Comparison of ENCODE assay signal across 1 cellular context in genomic region chr19:1408300-1409203, GRCh38.
TF ChIP-seq lines count a peak whose summit lies in the region.

No MANE protein-coding gene starts in this region.

TF ChIP-seq in HepG2, 621 proteins besides CTCF, POLR2A, EP300 and RAD21 (continued from another document and continues in another):
- no peak for TF ChIP-seq ARID3A (IDR thresholded peaks at IDR 0.05; ENCODE audit: low read depth, low read length)
- no peak for TF ChIP-seq NRL (CRISPR knock-in tag; IDR thresholded peaks at IDR 0.05; ENCODE audit: borderline replicate concordance)
- no peak for TF ChIP-seq ZNF678 (CRISPR knock-in tag; IDR thresholded peaks at IDR 0.05)
- TF ChIP-seq, protein P1, sequence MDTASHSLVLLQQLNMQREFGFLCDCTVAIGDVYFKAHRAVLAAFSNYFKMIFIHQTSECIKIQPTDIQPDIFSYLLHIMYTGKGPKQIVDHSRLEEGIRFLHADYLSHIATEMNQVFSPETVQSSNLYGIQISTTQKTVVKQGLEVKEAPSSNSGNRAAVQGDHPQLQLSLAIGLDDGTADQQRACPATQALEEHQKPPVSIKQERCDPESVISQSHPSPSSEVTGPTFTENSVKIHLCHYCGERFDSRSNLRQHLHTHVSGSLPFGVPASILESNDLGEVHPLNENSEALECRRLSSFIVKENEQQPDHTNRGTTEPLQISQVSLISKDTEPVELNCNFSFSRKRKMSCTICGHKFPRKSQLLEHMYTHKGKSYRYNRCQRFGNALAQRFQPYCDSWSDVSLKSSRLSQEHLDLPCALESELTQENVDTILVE (CRISPR knock-in tag; IDR thresholded peaks at IDR 0.05), result peak; percentile 49; the same call in 1 of the 2 replicates
- no peak for TF ChIP-seq ZNF224 (CRISPR knock-in tag; IDR thresholded peaks at IDR 0.05)
- TF ChIP-seq RARG (CRISPR knock-in tag; IDR thresholded peaks at IDR 0.05; ENCODE audit: low read depth), result no peak
- TF ChIP-seq PHF20 (CRISPR knock-in tag; IDR thresholded peaks at IDR 0.05), result no peak
- TF ChIP-seq ZNF841 (CRISPR knock-in tag; IDR thresholded peaks at IDR 0.05; ENCODE audit: borderline replicate concordance), result no peak
- TF ChIP-seq EZH2 (conservative IDR thresholded peaks at IDR 0.05; ENCODE audit: low read depth, low read length), result no peak
- TF ChIP-seq SP4 (CRISPR knock-in tag; IDR thresholded peaks at IDR 0.05), result no peak
- no peak for TF ChIP-seq SNRNP70 (IDR thresholded peaks at IDR 0.05; ENCODE audit: low read depth, low read length)
- TF ChIP-seq ELF3 (CRISPR knock-in tag; IDR thresholded peaks at IDR 0.05), result no peak
- TF ChIP-seq, protein P2, sequence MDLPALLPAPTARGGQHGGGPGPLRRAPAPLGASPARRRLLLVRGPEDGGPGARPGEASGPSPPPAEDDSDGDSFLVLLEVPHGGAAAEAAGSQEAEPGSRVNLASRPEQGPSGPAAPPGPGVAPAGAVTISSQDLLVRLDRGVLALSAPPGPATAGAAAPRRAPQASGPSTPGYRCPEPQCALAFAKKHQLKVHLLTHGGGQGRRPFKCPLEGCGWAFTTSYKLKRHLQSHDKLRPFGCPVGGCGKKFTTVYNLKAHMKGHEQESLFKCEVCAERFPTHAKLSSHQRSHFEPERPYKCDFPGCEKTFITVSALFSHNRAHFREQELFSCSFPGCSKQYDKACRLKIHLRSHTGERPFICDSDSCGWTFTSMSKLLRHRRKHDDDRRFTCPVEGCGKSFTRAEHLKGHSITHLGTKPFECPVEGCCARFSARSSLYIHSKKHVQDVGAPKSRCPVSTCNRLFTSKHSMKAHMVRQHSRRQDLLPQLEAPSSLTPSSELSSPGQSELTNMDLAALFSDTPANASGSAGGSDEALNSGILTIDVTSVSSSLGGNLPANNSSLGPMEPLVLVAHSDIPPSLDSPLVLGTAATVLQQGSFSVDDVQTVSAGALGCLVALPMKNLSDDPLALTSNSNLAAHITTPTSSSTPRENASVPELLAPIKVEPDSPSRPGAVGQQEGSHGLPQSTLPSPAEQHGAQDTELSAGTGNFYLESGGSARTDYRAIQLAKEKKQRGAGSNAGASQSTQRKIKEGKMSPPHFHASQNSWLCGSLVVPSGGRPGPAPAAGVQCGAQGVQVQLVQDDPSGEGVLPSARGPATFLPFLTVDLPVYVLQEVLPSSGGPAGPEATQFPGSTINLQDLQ (CRISPR knock-in tag; IDR thresholded peaks at IDR 0.05), result no peak
- TF ChIP-seq IKZF4 (CRISPR knock-in tag; IDR thresholded peaks at IDR 0.05; ENCODE audit: borderline replicate concordance, low read depth, not compliant biosample characterization), result no peak
- TF ChIP-seq KMT2B (CRISPR knock-in tag; IDR thresholded peaks at IDR 0.05), result no peak
- TF ChIP-seq ZNF180 (CRISPR knock-in tag; IDR thresholded peaks at IDR 0.05; ENCODE audit: borderline replicate concordance, low read depth), result no peak
- TF ChIP-seq MYC (CRISPR knock-in tag; IDR thresholded peaks at IDR 0.05; ENCODE audit: borderline replicate concordance), result peak; percentile 72
- TF ChIP-seq HDAC6 (IDR thresholded peaks at IDR 0.05; ENCODE audit: low read depth, low read length), result no peak
- TF ChIP-seq, protein P3, sequence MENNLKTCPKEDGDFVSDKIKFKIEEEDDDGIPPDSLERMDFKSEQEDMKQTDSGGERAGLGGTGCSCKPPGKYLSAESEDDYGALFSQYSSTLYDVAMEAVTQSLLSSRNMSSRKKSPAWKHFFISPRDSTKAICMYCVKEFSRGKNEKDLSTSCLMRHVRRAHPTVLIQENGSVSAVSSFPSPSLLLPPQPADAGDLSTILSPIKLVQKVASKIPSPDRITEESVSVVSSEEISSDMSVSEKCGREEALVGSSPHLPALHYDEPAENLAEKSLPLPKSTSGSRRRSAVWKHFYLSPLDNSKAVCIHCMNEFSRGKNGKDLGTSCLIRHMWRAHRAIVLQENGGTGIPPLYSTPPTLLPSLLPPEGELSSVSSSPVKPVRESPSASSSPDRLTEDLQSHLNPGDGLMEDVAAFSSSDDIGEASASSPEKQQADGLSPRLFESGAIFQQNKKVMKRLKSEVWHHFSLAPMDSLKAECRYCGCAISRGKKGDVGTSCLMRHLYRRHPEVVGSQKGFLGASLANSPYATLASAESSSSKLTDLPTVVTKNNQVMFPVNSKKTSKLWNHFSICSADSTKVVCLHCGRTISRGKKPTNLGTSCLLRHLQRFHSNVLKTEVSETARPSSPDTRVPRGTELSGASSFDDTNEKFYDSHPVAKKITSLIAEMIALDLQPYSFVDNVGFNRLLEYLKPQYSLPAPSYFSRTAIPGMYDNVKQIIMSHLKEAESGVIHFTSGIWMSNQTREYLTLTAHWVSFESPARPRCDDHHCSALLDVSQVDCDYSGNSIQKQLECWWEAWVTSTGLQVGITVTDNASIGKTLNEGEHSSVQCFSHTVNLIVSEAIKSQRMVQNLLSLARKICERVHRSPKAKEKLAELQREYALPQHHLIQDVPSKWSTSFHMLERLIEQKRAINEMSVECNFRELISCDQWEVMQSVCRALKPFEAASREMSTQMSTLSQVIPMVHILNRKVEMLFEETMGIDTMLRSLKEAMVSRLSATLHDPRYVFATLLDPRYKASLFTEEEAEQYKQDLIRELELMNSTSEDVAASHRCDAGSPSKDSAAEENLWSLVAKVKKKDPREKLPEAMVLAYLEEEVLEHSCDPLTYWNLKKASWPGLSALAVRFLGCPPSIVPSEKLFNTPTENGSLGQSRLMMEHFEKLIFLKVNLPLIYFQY (CRISPR knock-in tag; IDR thresholded peaks at IDR 0.05; ENCODE audit: borderline replicate concordance), result no peak
- no peak for TF ChIP-seq GLI4 (CRISPR knock-in tag; IDR thresholded peaks at IDR 0.05; ENCODE audit: borderline replicate concordance)
- no peak for TF ChIP-seq POLR2AphosphoS5 (IDR thresholded peaks at IDR 0.05; ENCODE audit: low read depth, low read length)
- 0 out of 2 replicates have a peak, but pooled peaks have one; percentile 25 for TF ChIP-seq HOXA5 (CRISPR knock-in tag; IDR thresholded peaks at IDR 0.05)
- no peak for TF ChIP-seq XRCC5 (optimal IDR thresholded peaks at IDR 0.05; ENCODE audit: low read length)
- TF ChIP-seq, protein P4, sequence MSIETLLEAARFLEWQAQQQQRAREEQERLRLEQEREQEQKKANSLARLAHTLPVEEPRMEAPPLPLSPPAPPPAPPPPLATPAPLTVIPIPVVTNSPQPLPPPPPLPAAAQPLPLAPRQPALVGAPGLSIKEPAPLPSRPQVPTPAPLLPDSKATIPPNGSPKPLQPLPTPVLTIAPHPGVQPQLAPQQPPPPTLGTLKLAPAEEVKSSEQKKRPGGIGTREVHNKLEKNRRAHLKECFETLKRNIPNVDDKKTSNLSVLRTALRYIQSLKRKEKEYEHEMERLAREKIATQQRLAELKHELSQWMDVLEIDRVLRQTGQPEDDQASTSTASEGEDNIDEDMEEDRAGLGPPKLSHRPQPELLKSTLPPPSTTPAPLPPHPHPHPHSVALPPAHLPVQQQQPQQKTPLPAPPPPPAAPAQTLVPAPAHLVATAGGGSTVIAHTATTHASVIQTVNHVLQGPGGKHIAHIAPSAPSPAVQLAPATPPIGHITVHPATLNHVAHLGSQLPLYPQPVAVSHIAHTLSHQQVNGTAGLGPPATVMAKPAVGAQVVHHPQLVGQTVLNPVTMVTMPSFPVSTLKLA (IDR thresholded peaks at IDR 0.05), result no peak
- TF ChIP-seq CREM (IDR thresholded peaks at IDR 0.05), result no peak
- no peak for TF ChIP-seq CREM (CRISPR knock-in tag; IDR thresholded peaks at IDR 0.05)
- TF ChIP-seq MIXL1 (CRISPR knock-in tag; IDR thresholded peaks at IDR 0.05), result no peak
- TF ChIP-seq SMAD9 (CRISPR knock-in tag; IDR thresholded peaks at IDR 0.05), result no peak
- TF ChIP-seq, protein P5, sequence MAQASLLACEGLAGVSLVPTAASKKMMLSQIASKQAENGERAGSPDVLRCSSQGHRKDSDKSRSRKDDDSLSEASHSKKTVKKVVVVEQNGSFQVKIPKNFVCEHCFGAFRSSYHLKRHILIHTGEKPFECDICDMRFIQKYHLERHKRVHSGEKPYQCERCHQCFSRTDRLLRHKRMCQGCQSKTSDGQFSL (CRISPR knock-in tag; IDR thresholded peaks at IDR 0.05), result no peak
- no peak for TF ChIP-seq RORA (CRISPR knock-in tag; IDR thresholded peaks at IDR 0.05)
- no peak for TF ChIP-seq MTF2 (CRISPR knock-in tag; IDR thresholded peaks at IDR 0.05; ENCODE audit: borderline replicate concordance)
- no peak for TF ChIP-seq ZNF260 (CRISPR knock-in tag; IDR thresholded peaks at IDR 0.05; ENCODE audit: borderline replicate concordance, low read depth)
- no peak for TF ChIP-seq NFIC (IDR thresholded peaks at IDR 0.05; ENCODE audit: low read length)
- no peak for TF ChIP-seq KDM3A (CRISPR knock-in tag; IDR thresholded peaks at IDR 0.05; ENCODE audit: low read depth)
- TF ChIP-seq ZNF24 (IDR thresholded peaks at IDR 0.05), result no peak
- no peak for TF ChIP-seq RBM22 (optimal IDR thresholded peaks at IDR 0.05; ENCODE audit: low read length)
- TF ChIP-seq CC2D1A (CRISPR knock-in tag; IDR thresholded peaks at IDR 0.05), result no peak
- TF ChIP-seq PTBP1 (IDR thresholded peaks at IDR 0.05; ENCODE audit: low read depth, low read length, poor library complexity, severe bottlenecking), result peak; percentile 18
- no peak; the same call in 1 of the 2 replicates for TF ChIP-seq ZNF709 (CRISPR knock-in tag; IDR thresholded peaks at IDR 0.05)
- TF ChIP-seq ZBTB7B (CRISPR knock-in tag; IDR thresholded peaks at IDR 0.05), result peak; percentile 61
- TF ChIP-seq CBFB (CRISPR knock-in tag; IDR thresholded peaks at IDR 0.05), result 0 out of 2 replicates have a peak, but pooled peaks have one; percentile 27
- TF ChIP-seq ZNF337 (CRISPR knock-in tag; IDR thresholded peaks at IDR 0.05; ENCODE audit: borderline replicate concordance, low read depth), result no peak
- no peak for TF ChIP-seq SOX13 (IDR thresholded peaks at IDR 0.05)
- TF ChIP-seq SOX13 (CRISPR knock-in tag; conservative IDR thresholded peaks at IDR 0.05 in 1 of 2, IDR thresholded peaks at IDR 0.05 in 1 of 2), result 0 out of 4 replicates have a peak, but pooled peaks of 1 of the 2 experiments have one; percentile 6
- TF ChIP-seq NAIF1 (CRISPR knock-in tag; IDR thresholded peaks at IDR 0.05; ENCODE audit: borderline replicate concordance), result no peak
- TF ChIP-seq ZBTB8A (CRISPR knock-in tag; IDR thresholded peaks at IDR 0.05; ENCODE audit: borderline replicate concordance, low read depth), result no peak
- TF ChIP-seq SALL2 (CRISPR knock-in tag; IDR thresholded peaks at IDR 0.05), result no peak
- TF ChIP-seq MIER3 (CRISPR knock-in tag; IDR thresholded peaks at IDR 0.05; ENCODE audit: borderline replicate concordance), result no peak
- 0 out of 2 replicates have a peak, but pooled peaks have one; percentile 9 for TF ChIP-seq MED1 (CRISPR knock-in tag; IDR thresholded peaks at IDR 0.05)
- TF ChIP-seq PRMT3 (CRISPR knock-in tag; IDR thresholded peaks at IDR 0.05; ENCODE audit: borderline replicate concordance, low read depth), result no peak
- TF ChIP-seq, protein P6, sequence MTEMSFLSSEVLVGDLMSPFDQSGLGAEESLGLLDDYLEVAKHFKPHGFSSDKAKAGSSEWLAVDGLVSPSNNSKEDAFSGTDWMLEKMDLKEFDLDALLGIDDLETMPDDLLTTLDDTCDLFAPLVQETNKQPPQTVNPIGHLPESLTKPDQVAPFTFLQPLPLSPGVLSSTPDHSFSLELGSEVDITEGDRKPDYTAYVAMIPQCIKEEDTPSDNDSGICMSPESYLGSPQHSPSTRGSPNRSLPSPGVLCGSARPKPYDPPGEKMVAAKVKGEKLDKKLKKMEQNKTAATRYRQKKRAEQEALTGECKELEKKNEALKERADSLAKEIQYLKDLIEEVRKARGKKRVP (CRISPR knock-in tag; IDR thresholded peaks at IDR 0.05), result 0 out of 4 replicates have a peak, but pooled peaks of 1 of the 2 experiments have one; percentile 19
- peak; percentile 65 for TF ChIP-seq HNRNPLL (IDR thresholded peaks at IDR 0.05; ENCODE audit: low read depth, low read length, poor library complexity, severe bottlenecking)
- TF ChIP-seq DMAP1 (CRISPR knock-in tag; IDR thresholded peaks at IDR 0.05), result peak; percentile 48; the same call in 1 of the 2 replicates
- peak; percentile 60; the same call in 1 of the 2 replicates for TF ChIP-seq YEATS4 (CRISPR knock-in tag; IDR thresholded peaks at IDR 0.05; ENCODE audit: borderline replicate concordance)
